In genomic region chr17:77141846-77142449, GRCh38 we compare ENCODE assay signal across 8 cellular contexts.
DNase-seq lines count a peak whose midpoint lies in the region; ATAC-seq and TF ChIP-seq lines count a peak whose summit lies in the region.

No MANE protein-coding gene starts in this region.

- DNase-seq in AG09309 (ENCODE audit: low read depth) = no peak
- no peak for DNase-seq in cardiac fibroblast (ENCODE audit: low read depth in 2 of 2)
- no peak for DNase-seq in NCI-H1092 treated with DMSO at 0.1 percent for 48 hours (lab: John Stamatoyannopoulos, UW)
- no peak for DNase-seq in NCI-H1092 (lab: John Stamatoyannopoulos, UW)

- H3K79me2 ChIP-seq in KMS-11 (ENCODE audit: insufficient read depth, low read depth) = peaks cover 36% of the 10 kb centered on the region; the same call in 1 of the 2 replicates

- no peak for ATAC-seq in HG03469 (IDR thresholded peaks at IDR 0.05; ENCODE audit: unreplicated experiment)
- ATAC-seq in HG03442 (IDR thresholded peaks at IDR 0.05; ENCODE audit: unreplicated experiment) = no peak

- no peak for TF ChIP-seq CTCF in AG09309 (IDR thresholded peaks at IDR 0.05; ENCODE audit: control insufficient read depth, insufficient read depth, low read depth, low read length, missing control alignments)
- TF ChIP-seq CTCF in KMS-11 (conservative IDR thresholded peaks at IDR 0.05; ENCODE audit: low read depth, low read length) = no peak
- no peak for TF ChIP-seq CTCF in cardiac fibroblast (IDR thresholded peaks at IDR 0.05; ENCODE audit: low read depth, low read length)

- H3K27ac ChIP-seq in KMS-11 (peak overlapping the region; percentile 21; the same call in 1 of the 2 replicates), muscle layer of colon (ENCODE audit: low read depth, low read length) (peak overlapping the region; percentile 82)

- H3K4me1 ChIP-seq in KMS-11 (ENCODE audit: low read depth, poor library complexity, severe bottlenecking) (peaks cover 60% of the 10 kb centered on the region), muscle layer of colon (ENCODE audit: insufficient read depth, low read length) (peaks cover 31% of the 10 kb centered on the region)

- H3K9ac ChIP-seq in KMS-11 = peak overlapping the region; percentile 55
- H3K9ac ChIP-seq in muscle layer of colon (ENCODE audit: low read length) = peak overlapping the region; percentile 34

- H3K36me3 ChIP-seq in KMS-11 (ENCODE audit: insufficient read depth) (no peaks in the 10 kb centered on the region), muscle layer of colon (ENCODE audit: insufficient read depth, low read length) (peaks cover 10% of the 10 kb centered on the region)

- H3K27me3 ChIP-seq in KMS-11 (ENCODE audit: insufficient read depth, low read depth) (no peaks in the 10 kb centered on the region), muscle layer of colon (ENCODE audit: control insufficient read depth in 1 of 2, insufficient read depth in 2 of 2, low read length in 2 of 2) (no peaks in the 10 kb centered on the region)

- no peaks in the 10 kb centered on the region for H4K20me1 ChIP-seq in KMS-11 (ENCODE audit: insufficient read depth)

- H3K9me3 ChIP-seq in muscle layer of colon (ENCODE audit: low read length) = no peaks in the 10 kb centered on the region

- H2AFZ ChIP-seq in KMS-11 (ENCODE audit: low read depth) = 0 out of 2 replicates have a peak overlapping the region, but pooled peaks have one; percentile 57

- peak overlapping the region; percentile 96 for H3K4me2 ChIP-seq in KMS-11

- H3K4me3 ChIP-seq in AG09309 (ENCODE audit: control insufficient read depth, low read depth, low read length) (peak overlapping the region; percentile 72), KMS-11 (IDR thresholded peaks at IDR 0.05; ENCODE audit: insufficient read depth, low read depth, low read length) (no peak overlapping the region), cardiac fibroblast (replicated peaks in 1 of 2; ENCODE audit: low read depth in 2 of 2, low read length in 2 of 2) (peak overlapping the region; percentile 72 to 80), muscle layer of colon (ENCODE audit: low read depth in 1 of 2, low read length in 2 of 2) (peak overlapping the region in 1 of 2 donors; percentile 69)
